Comparison of ENCODE assay signal across 29 cellular contexts in genomic region chr2:52390651-52391050, GRCh38.
DNase-seq lines count a peak whose midpoint lies in the region; ATAC-seq and TF ChIP-seq lines count a peak whose summit lies in the region.
"Had no signal": no experiment of that assay in that cellular context is flagged by ENCODE, and none has a peak within 500 bp of the region (broad histone marks: within the 10 kb centered on the region; RNA-seq: fewer than 3 reads in every experiment).

No MANE protein-coding gene starts in this region.

- DNase-seq in HCEC 1CT: peak; percentile 11
- no peak for DNase-seq in PC-9
- peak; percentile 40 for DNase-seq in fibroblast of peridontal ligament (ENCODE audit: extremely low read depth)
- peak; percentile 64 for DNase-seq in retinal pigment epithelial cell (ENCODE audit: low read depth)
- no peak for DNase-seq in stimulated activated effector memory CD8-positive, alpha-beta T cell treated with anti-CD3 and anti-CD28 coated beads, Interleukin-12 subunit alpha, Interleukin-12 subunit beta, amount 100 ng/mL, for 72 hours (ENCODE audit: low spot score in 2 of 2)
- DNase-seq in dermis blood vessel endothelial cell: no peak
- no peak for DNase-seq in uterus
- DNase-seq in activated CD8-positive, alpha-beta memory T cell treated with anti-CD3 and anti-CD28 coated beads for 24 hours: no peak
- DNase-seq: Caco-2; CD8-positive, alpha-beta T cell; GOT3; Kasumi-1; NCI-H1105; NCI-H1436 treated with DMSO at 0.1 percent for 48 hours; NCI-H187 treated with DMSO at 0.1 percent for 48 hours; NCI-H2107; NCI-H524 treated with DMSO at 0.1 percent for 48 hours; NCI-H774; NK-92 treated with Interleukin-12 subunit alpha and Interleukin-12 subunit beta, amount 100 ng/mL, for 24 hours; PC-3; SJCRH30 had no signal

- no peak for TF ChIP-seq CTCF in PC-9 (conservative IDR thresholded peaks at IDR 0.05)
- TF ChIP-seq CTCF in retinal pigment epithelial cell (conservative IDR thresholded peaks at IDR 0.05; ENCODE audit: low read depth, low read length): no peak
- TF ChIP-seq CTCF in uterus (IDR thresholded peaks at IDR 0.05): no peak

- no peaks in the 10 kb centered on the region for H3K36me3 ChIP-seq in PC-9 (ENCODE audit: low read depth)
- H3K36me3 ChIP-seq in uterus: no peaks in the 10 kb centered on the region
- H3K36me3 ChIP-seq: HAP-1, SJCRH30 had no signal

- H3K9me2 ChIP-seq in PC-9 (ENCODE audit: insufficient read depth): no peaks in the 10 kb centered on the region

- no peaks in the 10 kb centered on the region for H3K9me3 Mint-ChIP-seq in stimulated activated effector memory CD8-positive, alpha-beta T cell treated with anti-CD3 and anti-CD28 coated beads, Interleukin-12 subunit alpha, Interleukin-12 subunit beta, amount 100 ng/mL, for 72 hours

- H3K4me1 ChIP-seq in PC-9 (replicated peaks; ENCODE audit: insufficient read depth): no peaks in the 10 kb centered on the region
- H3K4me1 ChIP-seq in uterus: no peaks in the 10 kb centered on the region
- H3K4me1 ChIP-seq: A549, Caco-2, SJCRH30 had no signal

- no peaks in the 10 kb centered on the region for H4K20me1 ChIP-seq in PC-9 (ENCODE audit: insufficient read depth)

- POLR2A ChIA-PET in PC-9 (lab: Charles Lee; ENCODE audit: unreplicated experiment): no interaction called here

- no peaks in the 10 kb centered on the region for H3K9me3 ChIP-seq in PC-9 (ENCODE audit: insufficient read depth, low read depth)
- no peaks in the 10 kb centered on the region for H3K9me3 ChIP-seq in uterus
- H3K9me3 ChIP-seq: A549, Caco-2, HAP-1, SJCRH30 had no signal

- H3K4me2 ChIP-seq in PC-9: no peak overlapping the region
- H3K4me2 ChIP-seq: A549 had no signal

- no peaks in the 10 kb centered on the region for H3F3A ChIP-seq in PC-9 (ENCODE audit: insufficient read depth, low read depth)

- CTCF ChIA-PET in PC-9 (lab: Charles Lee): no interaction called here

- H3K27ac ChIP-seq in PC-9 (no peak overlapping the region), uterus (no peak overlapping the region)
- H3K27ac ChIP-seq: A549, C4-2B, HL-60, SJCRH30 had no signal

- H3K4me3 Mint-ChIP-seq in stimulated activated effector memory CD8-positive, alpha-beta T cell treated with anti-CD3 and anti-CD28 coated beads, Interleukin-12 subunit alpha, Interleukin-12 subunit beta, amount 100 ng/mL, for 72 hours: no peak overlapping the region
- H3K4me3 Mint-ChIP-seq: B cell; CD8-positive, alpha-beta T cell had no signal

- no peak for ATAC-seq in stimulated activated effector memory CD8-positive, alpha-beta T cell treated with anti-CD3 and anti-CD28 coated beads, Interleukin-12 subunit alpha, Interleukin-12 subunit beta, amount 100 ng/mL, for 72 hours
- ATAC-seq: A549; CD8-positive, alpha-beta T cell; HepG2; K562; PC-3; Right ventricle myocardium inferior had no signal

- no TSS peak for BruUV-seq in PC-9 (replicated peaks; lab: Mats Ljungman, UMichigan)

- no peaks in the 10 kb centered on the region for H3K36me3 Mint-ChIP-seq in stimulated activated effector memory CD8-positive, alpha-beta T cell treated with anti-CD3 and anti-CD28 coated beads, Interleukin-12 subunit alpha, Interleukin-12 subunit beta, amount 100 ng/mL, for 72 hours
- H3K36me3 Mint-ChIP-seq: CD8-positive, alpha-beta T cell had no signal

- intact Hi-C loops in PC-9 (cut with micrococcal nuclease; ENCODE audit: unreplicated experiment): no loop called here
- intact Hi-C loops in uterus (cut with DNase I; ENCODE audit: low total_unique reads): no loop called here

- no peak overlapping the region for H3K27ac Mint-ChIP-seq in stimulated activated effector memory CD8-positive, alpha-beta T cell treated with anti-CD3 and anti-CD28 coated beads, Interleukin-12 subunit alpha, Interleukin-12 subunit beta, amount 100 ng/mL, for 72 hours
- H3K27ac Mint-ChIP-seq: B cell; CD8-positive, alpha-beta T cell had no signal

- no peaks in the 10 kb centered on the region for H3K79me2 ChIP-seq in PC-9 (ENCODE audit: low read depth)

- H3K4me3 ChIP-seq in PC-9 (no peak overlapping the region), retinal pigment epithelial cell (ENCODE audit: low read length) (no peak overlapping the region), uterus (no peak overlapping the region)
- H3K4me3 ChIP-seq: A549, HAP-1, K562, SJCRH30 had no signal

- no peaks in the 10 kb centered on the region for H3K4me1 Mint-ChIP-seq in stimulated activated effector memory CD8-positive, alpha-beta T cell treated with anti-CD3 and anti-CD28 coated beads, Interleukin-12 subunit alpha, Interleukin-12 subunit beta, amount 100 ng/mL, for 72 hours
- H3K4me1 Mint-ChIP-seq: B cell had no signal

- H3K27me3 ChIP-seq in PC-9 (ENCODE audit: insufficient read depth, low read depth) (no peaks in the 10 kb centered on the region), uterus (no peaks in the 10 kb centered on the region)
- H3K27me3 ChIP-seq: SJCRH30 had no signal

- H2AFZ ChIP-seq in PC-9: peak overlapping the region; percentile 5; the same call in 1 of the 2 replicates

- TF ChIP-seq POLR2A in uterus (IDR thresholded peaks at IDR 0.05): no peak

Comparison
In these comparisons a context has a peak if more than half of its experiments do, and no peak if none do; other contexts are left out.
1. DNase-seq: peak in HCEC 1CT (single experiment), fibroblast of peridontal ligament (single experiment) and retinal pigment epithelial cell (single experiment); none in PC-9 (0 of 2), stimulated activated effector memory CD8-positive, alpha-beta T cell treated with anti-CD3 and anti-CD28 coated beads, Interleukin-12 subunit alpha, Interleukin-12 subunit beta, amount 100 ng/mL, for 72 hours (0 of 2), dermis blood vessel endothelial cell (single experiment), uterus (0 of 2) and activated CD8-positive, alpha-beta memory T cell treated with anti-CD3 and anti-CD28 coated beads for 24 hours (single experiment).